In genomic region chr17:50372222-50372621, GRCh38 we compare ENCODE assay signal across 9 cellular contexts. TPM values are rescaled to one million over a fixed set of nuclear protein-coding genes. Genes with fewer than 3 reads are reported as not detected.
DNase-seq lines count a peak whose midpoint lies in the region; ATAC-seq, FAIRE-seq and TF ChIP-seq lines count a peak whose summit lies in the region.
"Had no signal": no experiment of that assay in that cellular context is flagged by ENCODE, and none has a peak within 500 bp of the region (broad histone marks: within the 10 kb centered on the region; RNA-seq: fewer than 3 reads in every experiment).

No MANE protein-coding gene starts in this region.

- H3K79me2 ChIP-seq in GM12878 (ENCODE audit: control insufficient read depth, insufficient read depth, low read length): peaks cover 27% of the 10 kb centered on the region

- POLR2A ChIA-PET in activated CD4-positive, alpha-beta T cell treated with anti-CD3 and anti-CD28 coated beads for 36 hours (lab: Charles Lee): interaction anchor here (0.6 to 0.7 kb wide), 2 partner anchors 26 to 79 kb away, joined by 3 to 8 read pairs; no protein-coding TSS in a partner anchor
- POLR2A ChIA-PET in GM12878 (lab: Charles Lee): interaction anchor here (0.6 to 1.8 kb wide), 6 partner anchors 8 to 735 kb away, joined by 4 to 5 read pairs (median 5); partner anchors contain the start of gene LRRC59

- no peaks in the 10 kb centered on the region for H3K27me3 ChIP-seq in GM12878 (replicated peaks in 1 of 2; ENCODE audit: control insufficient read depth in 2 of 2, insufficient read depth in 2 of 2, low read length in 1 of 2)
- H3K27me3 ChIP-seq in right lobe of liver: no peaks in the 10 kb centered on the region
- no peaks in the 10 kb centered on the region for H3K27me3 ChIP-seq in thyroid gland

- peak overlapping the region; percentile 99 for H2AFZ ChIP-seq in GM12878 (ENCODE audit: control insufficient read depth, low read depth, low read length)

- H3K36me3 ChIP-seq in GM12878 (ENCODE audit: control insufficient read depth in 2 of 2, insufficient read depth in 2 of 2, low read length in 1 of 2): peaks cover 15 to 20% of the 10 kb centered on the region in 2 experiments
- H3K36me3 ChIP-seq in right lobe of liver: peaks cover 0 to 33% (median 15%) of the 10 kb centered on the region in 4 donors
- peaks cover 21 to 32% of the 10 kb centered on the region in 2 donors for H3K36me3 ChIP-seq in thyroid gland

- TF ChIP-seq RAD21 in GM12878 (IDR thresholded peaks at IDR 0.05; ENCODE audit: insufficient read depth, low read depth, low read length): no peak

- H3K4me3 ChIP-seq in GM12878 (peak overlapping the region; percentile 72), right lobe of liver (peak overlapping the region; percentile 65 to 97 (median 86)), thyroid gland (replicated peaks in 1 of 3) (peak overlapping the region; percentile 61 to 88 (median 62))

- no peaks in the 10 kb centered on the region for H3K9me3 Mint-ChIP-seq in activated CD4-positive, alpha-beta T cell treated with anti-CD3 and anti-CD28 coated beads for 36 hours (ENCODE audit: low read depth)

- no peak for TF ChIP-seq POLR2A in GM12878 (IDR thresholded peaks at IDR 0.05; ENCODE audit: low read depth, low read length)
- no peak for TF ChIP-seq POLR2A in right lobe of liver (IDR thresholded peaks at IDR 0.05)
- no peak for TF ChIP-seq POLR2A in thyroid gland (IDR thresholded peaks at IDR 0.05)

- 2% methylated on average over 10 of the region's 10 CpGs for WGBS in GM12878 (ENCODE audit: insufficient coverage, insufficient replicate concordance, low lambda C conversion rate, missing lambda C conversion rate)
- 28% methylated on average over 9 of the region's 10 CpGs for WGBS in right lobe of liver (ENCODE audit: insufficient coverage, low coverage, low lambda C conversion rate, missing lambda C conversion rate)
- WGBS in thyroid gland, 2 donors: 32 to 34% methylated on average over 10 of the region's 10 CpGs

- peaks cover 22% of the 10 kb centered on the region for H3K4me1 Mint-ChIP-seq in activated CD4-positive, alpha-beta T cell treated with anti-CD3 and anti-CD28 coated beads for 36 hours

- H3K27ac ChIP-seq in GM12878 (ENCODE audit: control insufficient read depth, insufficient read depth): peak overlapping the region; percentile 95
- H3K27ac ChIP-seq in right lobe of liver: peak overlapping the region in 1 of 3 donors; percentile 94
- peak overlapping the region in 2 of 3 donors; percentile 92 for H3K27ac ChIP-seq in thyroid gland

- peak overlapping the region; percentile 85 for H3K4me2 ChIP-seq in GM12878 (ENCODE audit: control insufficient read depth, insufficient read depth)

- in situ Hi-C loops in GM12878 (cut with MboI): no loop called here

- RAD21 ChIA-PET in GM12878 (lab: Charles Lee; ENCODE audit: unreplicated experiment): interaction anchor here (1.2 to 1.3 kb wide), 2 partner anchors 19 to 107 kb away, joined by 5 to 6 read pairs; no protein-coding TSS in a partner anchor

- CTCF ChIA-PET in activated CD4-positive, alpha-beta T cell treated with anti-CD3 and anti-CD28 coated beads for 36 hours (lab: Charles Lee): interaction anchor here (0.9 to 5.4 kb wide), 3 partner anchors 9 to 25 kb away, joined by 4 to 31 read pairs (median 28); partner anchors contain the start of gene LRRC59
- CTCF ChIA-PET in GM12878 (lab: Yijun Ruan, JAX): interaction anchor here (0.9 to 5.9 kb wide), 5 partner anchors 10 to 172 kb away, joined by 3 to 48 read pairs (median 5); partner anchors contain the start of gene LRRC59

- no peak for ATAC-seq in activated CD4-positive, alpha-beta T cell treated with anti-CD3 and anti-CD28 coated beads for 36 hours
- ATAC-seq in GM12878 (peak; percentile 13), right lobe of liver (no peak)

- TF ChIP-seq EP300 in GM12878 (IDR thresholded peaks at IDR 0.05; ENCODE audit: borderline replicate concordance in 1 of 2, control insufficient read depth in 1 of 2, low read depth in 2 of 2, low read length in 2 of 2): no peak

- DNase-seq in activated CD4-positive, alpha-beta T cell treated with anti-CD3 and anti-CD28 coated beads for 36 hours: no peak
- DNase-seq in activated CD4-positive, alpha-beta T cell treated with anti-CD3 and anti-CD28 coated beads for 48 hours: no peak
- DNase-seq in GM12878 (ENCODE audit: low read depth, low spot score) (no peak), right lobe of liver (peak in 1 of 3 donors; percentile 31), thyroid gland (no peak), occipital lobe (lab: John Stamatoyannopoulos, UW) (no peak), mucosa of gallbladder (ENCODE audit: low spot score) (no peak), GM20000 (ENCODE audit: low spot score) (no peak)

- intact Hi-C loops in activated CD4-positive, alpha-beta T cell treated with anti-CD3 and anti-CD28 coated beads for 36 hours (cut with DNase I, micrococcal nuclease): loop anchor here (1.0 to 5.0 kb wide), 6 partner anchors 25 to 889 kb away; partner anchors contain the start of genes XYLT2 (in 2 of the 2), ANKRD40 (in 1 of the 2), LRRC59 (in 1 of the 2) and MBTD1 (in 1 of the 2)
- intact Hi-C loops in GM12878 (cut with micrococcal nuclease; ENCODE audit: unreplicated experiment): no loop called here
- intact Hi-C loops in right lobe of liver (cut with DNase I): no loop called here
- intact Hi-C loops in thyroid gland (cut with DNase I): no loop called here

- peak overlapping the region; percentile 78 for H3K9ac ChIP-seq in GM12878 (ENCODE audit: control insufficient read depth, insufficient read depth, low read length)

- no peaks in the 10 kb centered on the region for H3K27me3 Mint-ChIP-seq in activated CD4-positive, alpha-beta T cell treated with anti-CD3 and anti-CD28 coated beads for 36 hours

- TF ChIP-seq CTCF in GM12878 (IDR thresholded peaks at IDR 0.05 in 2 of 3, conservative IDR thresholded peaks at IDR 0.05 in 1 of 3; ENCODE audit: control insufficient read depth in 2 of 3, extremely low read depth in 1 of 3, insufficient read depth in 1 of 3, low read depth in 3 of 3, low read length in 3 of 3) (no peak), right lobe of liver (IDR thresholded peaks at IDR 0.05) (no peak), thyroid gland (IDR thresholded peaks at IDR 0.05) (no peak), GM20000 (IDR thresholded peaks at IDR 0.05; ENCODE audit: extremely low read depth, missing control alignments) (no peak)

- H3K9me3 ChIP-seq in GM12878 (replicated peaks; ENCODE audit: control insufficient read depth, insufficient read depth, low read length): no peaks in the 10 kb centered on the region
- no peaks in the 10 kb centered on the region for H3K9me3 ChIP-seq in right lobe of liver
- H3K9me3 ChIP-seq in thyroid gland: no peaks in the 10 kb centered on the region

- BruUV-seq in GM12878 (replicated peaks; lab: Mats Ljungman, UMichigan): no TSS peak

- no peaks in the 10 kb centered on the region for H4K20me1 ChIP-seq in GM12878 (ENCODE audit: control insufficient read depth, insufficient read depth)

- H3K4me3 Mint-ChIP-seq in activated CD4-positive, alpha-beta T cell treated with anti-CD3 and anti-CD28 coated beads for 36 hours: peak overlapping the region; percentile 89

- H3K36me3 Mint-ChIP-seq in activated CD4-positive, alpha-beta T cell treated with anti-CD3 and anti-CD28 coated beads for 36 hours (ENCODE audit: low read depth): peaks cover 43% of the 10 kb centered on the region

- FAIRE-seq in GM12878 (lab: Jason Lieb, UNC): no peak
- FAIRE-seq: endometrium had no signal

- SMC1A ChIA-PET in GM12878 (lab: Charles Lee; ENCODE audit: uncharacterized antibody, unreplicated experiment): interaction anchor here (1.3 kb wide), 1 partner anchor 10 kb away, joined by 9 read pairs; no protein-coding TSS in a partner anchor

- H3K4me1 ChIP-seq in GM12878 (ENCODE audit: control insufficient read depth, insufficient read depth, low read length): no peaks in the 10 kb centered on the region; the same call in 1 of the 2 replicates
- peaks cover 0 to 14% (median under 1%) of the 10 kb centered on the region in 4 donors for H3K4me1 ChIP-seq in right lobe of liver
- H3K4me1 ChIP-seq in thyroid gland: peaks cover 7 to 17% of the 10 kb centered on the region in 2 donors

- H3K27ac Mint-ChIP-seq in activated CD4-positive, alpha-beta T cell treated with anti-CD3 and anti-CD28 coated beads for 36 hours: peak overlapping the region; percentile 99

RNA-seq across cellular contexts. Expression of gene MRPL27, which starts 0.8 kb away (rescaled TPM):
- total RNA-seq in activated CD4-positive, alpha-beta T cell treated with anti-CD3 and anti-CD28 coated beads for 36 hours: 10 to 100 TPM; 40.1 to 56.2 TPM
- total RNA-seq in GM12878 (2013; cell fraction: nucleolus; rRNA removed): 42.6 and 54.2 TPM in 2 replicates
- total RNA-seq in GM12878 (2014; rRNA removed) (79.4 and 88.6 TPM in 2 replicates), GM12878 (2014; rRNA removed; fragmentation: Illumina TruSeq; extraction: Trizol) (104 TPM in 2 replicates), GM12878 (2021) (83.0 and 87.9 TPM in 2 replicates), right lobe of liver (10 to 100 TPM; 34.3 to 69.4 (median 38.6) TPM), thyroid gland (100 to 1,000 TPM in 1 of 4 donors, 10 to 100 TPM in 3; 44.6 to 115 (median 80.8) TPM), occipital lobe (30.3 TPM), mucosa of gallbladder (55.5 TPM)
- polyA plus RNA-seq in GM12878 (2011; ENCODE audit: low read depth): 68.9 TPM
- polyA plus RNA-seq in GM12878 (2011; rRNA removed) (109 and 154 TPM in 2 replicates), GM12878 (2014; fragmentation: Illumina TruSeq; extraction: Trizol) (95.2 and 101 TPM in 2 replicates), GM12878 (2014; fragmentation: Nextera tagmentation; extraction: Ambion mirVana) (100 to 1,000 TPM; 380 to 390 TPM), GM12878 (2014; rRNA removed) (102 and 109 TPM in 2 replicates), GM12878 (2016; fragmentation: Nextera tagmentation; extraction: Ambion mirVana) (100 to 1,000 TPM; 224 to 244 TPM)
- 185 and 201 TPM in 2 replicates for polyA plus RNA-seq in GM12878 (2011; cell fraction: cytosol; rRNA removed)
- polyA plus RNA-seq in GM12878 (2011; cell fraction: nucleus; rRNA removed): 74.8 and 78.7 TPM in 2 replicates
- 52.5 and 54.3 TPM in 2 replicates for polyA plus RNA-seq in GM12878 (2012)
- 80.9 and 89.4 TPM in 2 replicates for polyA minus RNA-seq in GM12878 (2011; rRNA and poly(A)+ RNA removed)
- polyA minus RNA-seq in GM12878 (2011; cell fraction: cytosol; rRNA and poly(A)+ RNA removed): 18.0 and 19.5 TPM in 2 replicates
- polyA minus RNA-seq in GM12878 (2011; cell fraction: nucleus; rRNA and poly(A)+ RNA removed): 29.4 and 44.1 TPM in 2 replicates

RNA-seq across cellular contexts. Expression of gene EME1, which starts 0.8 kb away (rescaled TPM):
- 10 to 100 TPM; 38.3 to 40.8 TPM for total RNA-seq in activated CD4-positive, alpha-beta T cell treated with anti-CD3 and anti-CD28 coated beads for 36 hours
- total RNA-seq in GM12878 (2013; cell fraction: nucleolus; rRNA removed): 21.7 and 26.6 TPM in 2 replicates
- total RNA-seq in GM12878 (2014; rRNA removed) (17.7 and 19.7 TPM in 2 replicates), GM12878 (2014; rRNA removed; fragmentation: Illumina TruSeq; extraction: Trizol) (18.1 and 20.6 TPM in 2 replicates), GM12878 (2021) (16.8 and 20.8 TPM in 2 replicates), right lobe of liver (1 to 10 TPM in 1 of 6 experiments, under 1 TPM in 3, not detected in 2; 0.12 to 1.3 (median 0.66) TPM), thyroid gland (under 1 TPM in 2 of 4 donors, not detected in 2; 0.27 to 0.93 TPM), occipital lobe (1.4 TPM), mucosa of gallbladder (1.4 TPM)
- polyA plus RNA-seq in GM12878 (2011; ENCODE audit: low read depth): 10.7 TPM
- polyA plus RNA-seq in GM12878 (2011; rRNA removed) (31.3 and 31.8 TPM in 2 replicates), GM12878 (2014; fragmentation: Illumina TruSeq; extraction: Trizol) (23.2 and 26.9 TPM in 2 replicates), GM12878 (2014; fragmentation: Nextera tagmentation; extraction: Ambion mirVana) (10 to 100 TPM; 13.8 to 16.7 TPM), GM12878 (2014; rRNA removed) (22.9 and 23.7 TPM in 2 replicates), GM12878 (2016; fragmentation: Nextera tagmentation; extraction: Ambion mirVana) (10 to 100 TPM; 32.6 to 40.5 TPM)
- 22.9 and 24.6 TPM in 2 replicates for polyA plus RNA-seq in GM12878 (2011; cell fraction: cytosol; rRNA removed)
- polyA plus RNA-seq in GM12878 (2011; cell fraction: nucleus; rRNA removed): 95.0 and 154 TPM in 2 replicates
- 20.0 and 25.2 TPM in 2 replicates for polyA plus RNA-seq in GM12878 (2012)
- polyA minus RNA-seq in GM12878 (2011; rRNA and poly(A)+ RNA removed): 14.3 and 16.9 TPM in 2 replicates
- 4.4 and 5.9 TPM in 2 replicates for polyA minus RNA-seq in GM12878 (2011; cell fraction: cytosol; rRNA and poly(A)+ RNA removed)
- 11.7 and 13.2 TPM in 2 replicates for polyA minus RNA-seq in GM12878 (2011; cell fraction: nucleus; rRNA and poly(A)+ RNA removed)

RNA-seq across cellular contexts. Expression of gene LRRC59, which starts 25.1 kb away (rescaled TPM):
- 10 to 100 TPM; 74.4 to 82.7 TPM for total RNA-seq in activated CD4-positive, alpha-beta T cell treated with anti-CD3 and anti-CD28 coated beads for 36 hours
- 44.7 and 47.5 TPM in 2 replicates for total RNA-seq in GM12878 (2013; cell fraction: nucleolus; rRNA removed)
- total RNA-seq in GM12878 (2014; rRNA removed) (64.3 and 72.4 TPM in 2 replicates), GM12878 (2014; rRNA removed; fragmentation: Illumina TruSeq; extraction: Trizol) (49.2 and 54.2 TPM in 2 replicates), GM12878 (2021) (79.2 and 82.2 TPM in 2 replicates), right lobe of liver (100 to 1,000 TPM in 2 of 6 experiments, 10 to 100 TPM in 4; 36.0 to 125 (median 64.0) TPM), thyroid gland (10 to 100 TPM; 57.4 to 91.0 (median 77.5) TPM), occipital lobe (45.7 TPM), mucosa of gallbladder (71.2 TPM)
- polyA plus RNA-seq in GM12878 (2011; ENCODE audit: low read depth): 37.4 TPM
- polyA plus RNA-seq in GM12878 (2011; rRNA removed) (34.1 and 53.4 TPM in 2 replicates), GM12878 (2014; fragmentation: Illumina TruSeq; extraction: Trizol) (59.2 and 70.4 TPM in 2 replicates), GM12878 (2014; fragmentation: Nextera tagmentation; extraction: Ambion mirVana) (10 to 100 TPM in 1 of 2 experiments, 1 to 10 TPM in 1; 8.8 to 17.9 TPM), GM12878 (2014; rRNA removed) (55.7 and 63.3 TPM in 2 replicates), GM12878 (2016; fragmentation: Nextera tagmentation; extraction: Ambion mirVana) (10 to 100 TPM; 75.5 to 81.2 TPM)
- polyA plus RNA-seq in GM12878 (2011; cell fraction: cytosol; rRNA removed): 40.1 and 42.1 TPM in 2 replicates
- polyA plus RNA-seq in GM12878 (2011; cell fraction: nucleus; rRNA removed): 34.9 and 44.1 TPM in 2 replicates
- polyA plus RNA-seq in GM12878 (2012): 43.8 and 56.7 TPM in 2 replicates
- 53.7 and 74.0 TPM in 2 replicates for polyA minus RNA-seq in GM12878 (2011; rRNA and poly(A)+ RNA removed)
- 17.4 and 25.3 TPM in 2 replicates for polyA minus RNA-seq in GM12878 (2011; cell fraction: cytosol; rRNA and poly(A)+ RNA removed)
- 22.2 and 37.4 TPM in 2 replicates for polyA minus RNA-seq in GM12878 (2011; cell fraction: nucleus; rRNA and poly(A)+ RNA removed)

RNA-seq across cellular contexts. Expression of gene XYLT2, which starts 26.3 kb away (rescaled TPM):
- total RNA-seq in activated CD4-positive, alpha-beta T cell treated with anti-CD3 and anti-CD28 coated beads for 36 hours: 10 to 100 TPM; 29.8 to 30.4 TPM
- 47.5 and 54.0 TPM in 2 replicates for total RNA-seq in GM12878 (2013; cell fraction: nucleolus; rRNA removed)
- total RNA-seq in GM12878 (2014; rRNA removed) (19.0 and 20.6 TPM in 2 replicates), GM12878 (2014; rRNA removed; fragmentation: Illumina TruSeq; extraction: Trizol) (5.9 and 7.2 TPM in 2 replicates), GM12878 (2021) (19.0 and 20.1 TPM in 2 replicates), right lobe of liver (10 to 100 TPM in 3 of 6 experiments, 1 to 10 TPM in 3; 7.0 to 13.8 (median 9.4) TPM), thyroid gland (10 to 100 TPM; 22.4 to 33.4 (median 28.8) TPM), occipital lobe (7.5 TPM), mucosa of gallbladder (37.0 TPM)
- 3.8 TPM for polyA plus RNA-seq in GM12878 (2011; ENCODE audit: low read depth)
- polyA plus RNA-seq in GM12878 (2011; rRNA removed) (7.6 and 17.0 TPM in 2 replicates), GM12878 (2014; fragmentation: Illumina TruSeq; extraction: Trizol) (1.9 and 5.8 TPM in 2 replicates), GM12878 (2014; fragmentation: Nextera tagmentation; extraction: Ambion mirVana) (1 to 10 TPM in 1 of 2 experiments, under 1 TPM in 1; 0.82 to 1.5 TPM), GM12878 (2014; rRNA removed) (15.3 and 17.9 TPM in 2 replicates), GM12878 (2016; fragmentation: Nextera tagmentation; extraction: Ambion mirVana) (10 to 100 TPM; 11.2 to 14.7 TPM)
- polyA plus RNA-seq in GM12878 (2011; cell fraction: cytosol; rRNA removed): 16.8 and 25.9 TPM in 2 replicates
- polyA plus RNA-seq in GM12878 (2011; cell fraction: nucleus; rRNA removed): 49.6 and 54.4 TPM in 2 replicates
- polyA plus RNA-seq in GM12878 (2012): 10.1 and 10.7 TPM in 2 replicates
- 19.5 and 36.3 TPM in 2 replicates for polyA minus RNA-seq in GM12878 (2011; rRNA and poly(A)+ RNA removed)
- 15.2 and 16.1 TPM in 2 replicates for polyA minus RNA-seq in GM12878 (2011; cell fraction: cytosol; rRNA and poly(A)+ RNA removed)
- 13.2 and 20.3 TPM in 2 replicates for polyA minus RNA-seq in GM12878 (2011; cell fraction: nucleus; rRNA and poly(A)+ RNA removed)

RNA-seq across cellular contexts. Expression of gene ACSF2, which starts 53.8 kb away (rescaled TPM):
- 10 to 100 TPM; 15.0 to 15.7 TPM for total RNA-seq in activated CD4-positive, alpha-beta T cell treated with anti-CD3 and anti-CD28 coated beads for 36 hours
- total RNA-seq in GM12878 (2013; cell fraction: nucleolus; rRNA removed): 78.0 and 93.4 TPM in 2 replicates
- 22.5 and 25.1 TPM in 2 replicates for total RNA-seq in GM12878 (2014; rRNA removed)
- total RNA-seq in GM12878 (2014; rRNA removed; fragmentation: Illumina TruSeq; extraction: Trizol): 17.4 and 18.7 TPM in 2 replicates
- 28.5 and 32.8 TPM in 2 replicates for total RNA-seq in GM12878 (2021)
- 19.8 TPM for polyA plus RNA-seq in GM12878 (2011; ENCODE audit: low read depth)
- polyA plus RNA-seq in GM12878 (2011; rRNA removed): 11.7 and 13.2 TPM in 2 replicates
- polyA plus RNA-seq in GM12878 (2011; cell fraction: cytosol; rRNA removed): 11.9 and 13.3 TPM in 2 replicates
- 36.0 and 60.6 TPM in 2 replicates for polyA plus RNA-seq in GM12878 (2011; cell fraction: nucleus; rRNA removed)
- 20.5 and 23.0 TPM in 2 replicates for polyA plus RNA-seq in GM12878 (2012)
- 15.5 and 20.9 TPM in 2 replicates for polyA plus RNA-seq in GM12878 (2014; fragmentation: Illumina TruSeq; extraction: Trizol)
- polyA plus RNA-seq in GM12878 (2014; fragmentation: Nextera tagmentation; extraction: Ambion mirVana): 10 to 100 TPM; 10.4 to 14.8 TPM
- polyA plus RNA-seq in GM12878 (2014; rRNA removed): 22.4 and 24.9 TPM in 2 replicates
- polyA plus RNA-seq in GM12878 (2016; fragmentation: Nextera tagmentation; extraction: Ambion mirVana): 1 to 10 TPM; 7.1 to 8.4 TPM
- 24.4 and 33.9 TPM in 2 replicates for polyA minus RNA-seq in GM12878 (2011; rRNA and poly(A)+ RNA removed)
- polyA minus RNA-seq in GM12878 (2011; cell fraction: cytosol; rRNA and poly(A)+ RNA removed): 4.9 and 7.8 TPM in 2 replicates
- 13.7 and 18.1 TPM in 2 replicates for polyA minus RNA-seq in GM12878 (2011; cell fraction: nucleus; rRNA and poly(A)+ RNA removed)
- total RNA-seq in right lobe of liver: 10 to 100 TPM; 25.1 to 60.9 (median 36.9) TPM
- 100 to 1,000 TPM in 3 of 4 donors, 10 to 100 TPM in 1; 97.3 to 193 (median 143) TPM for total RNA-seq in thyroid gland
- total RNA-seq in occipital lobe: 1.9 TPM
- total RNA-seq in mucosa of gallbladder: 67.5 TPM

Comparison
In these comparisons a context has a peak if more than half of its experiments do, and no peak if none do; other contexts are left out.
1. intact Hi-C loops: an anchor here in activated CD4-positive, alpha-beta T cell treated with anti-CD3 and anti-CD28 coated beads for 36 hours (1.0 to 5.0 kb wide); none called in GM12878, right lobe of liver and thyroid gland.